8 cellular contexts compared by ENCODE assay signal in the genomic region with DNA sequence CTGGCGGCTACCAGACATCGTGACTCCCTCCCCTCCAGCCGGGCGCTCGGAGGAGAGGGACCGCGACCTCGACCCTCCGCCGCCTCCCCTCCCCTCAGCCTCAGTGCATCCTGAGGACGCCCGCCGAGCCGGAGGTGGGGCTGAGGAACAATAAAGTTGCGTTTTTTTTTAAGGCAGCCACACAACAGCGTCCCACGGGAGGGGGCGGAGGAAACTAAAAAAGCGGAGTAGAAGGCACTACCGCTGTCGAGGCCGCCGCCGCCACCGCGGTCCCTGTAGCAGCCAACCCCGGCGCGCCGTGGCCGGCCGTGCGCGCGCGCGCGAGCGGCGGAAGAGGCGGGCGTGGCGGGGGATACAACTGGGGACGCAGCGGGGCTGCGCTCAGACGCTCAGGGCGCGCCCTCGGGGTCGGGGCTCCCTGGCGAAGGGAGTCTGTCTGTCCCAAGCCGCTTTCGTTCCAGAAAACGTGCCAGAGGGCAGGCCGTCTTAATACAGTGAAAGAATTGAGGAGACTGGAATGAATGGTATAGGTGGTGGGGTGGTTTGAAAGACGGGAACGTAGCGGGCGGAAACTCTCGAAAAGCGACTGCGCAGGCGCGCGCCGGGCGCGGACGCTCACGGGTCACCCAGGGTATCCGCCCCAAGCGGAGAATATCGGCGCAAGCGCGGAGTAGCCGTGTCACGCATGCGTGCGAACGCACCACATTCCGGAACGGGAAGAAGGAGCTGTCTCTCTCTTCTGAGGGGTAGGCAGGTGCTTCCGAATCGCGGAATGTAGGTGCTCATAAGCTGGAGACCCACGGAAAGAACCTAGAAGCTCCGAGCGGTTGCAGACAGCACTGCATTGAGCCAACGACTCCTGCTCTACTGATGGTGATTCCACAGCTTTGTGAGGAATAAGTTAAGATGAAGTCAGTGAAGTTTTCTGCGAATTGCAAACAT.
A peak's percentile ranks its signal among the peaks of the same experiment; 100 is the strongest.
DNase-seq lines count a peak whose midpoint lies in the region; ATAC-seq and TF ChIP-seq lines count a peak whose summit lies in the region.

TSS of gene COP1 (minus strand) at position 326 of the 942 bp plus-strand sequence. CDS start at position 18, 308 bp downstream.

- DNase-seq in AG10803 (ENCODE audit: low read depth) (peak; percentile 91), NCI-H446 (lab: John Stamatoyannopoulos, UW) (peak; percentile 91 to 98), islet precursor cell (peak; percentile 98)
- DNase-seq in activated CD4-positive, CD25-positive, alpha-beta regulatory T cell treated with anti-CD3 and anti-CD28 coated beads, Interleukin-2, amount 50 U/mL, for 16 hours (ENCODE audit: low read depth, low spot score): peak; percentile 95
- peak; percentile 83 to 93 for DNase-seq in central memory CD8-positive, alpha-beta T cell (ENCODE audit: low spot score in 2 of 2)
- DNase-seq in stimulated activated CD4-positive, alpha-beta T cell treated with anti-CD3 and anti-CD28 coated beads, Interleukin-12 subunit alpha, Interleukin-12 subunit beta, amount 100 ng/mL, for 48 hours (ENCODE audit: low read depth in 2 of 3, low spot score in 1 of 3): peak; percentile 88 to 95 (median 93)

- no peaks in the 10 kb centered on the region for H3K27me3 Mint-ChIP-seq in central memory CD8-positive, alpha-beta T cell

- peak within 1 kb of the TSS; percentile 98 for H3K27ac Mint-ChIP-seq in central memory CD8-positive, alpha-beta T cell (ENCODE audit: low read depth)

- no peak for TF ChIP-seq CTCF in AG10803 (conservative IDR thresholded peaks at IDR 0.05; ENCODE audit: low read length)

- H3K36me3 Mint-ChIP-seq in central memory CD8-positive, alpha-beta T cell (ENCODE audit: insufficient read depth): peaks cover 18% of the 10 kb centered on the region

- no peaks in the 10 kb centered on the region for H3K9me3 Mint-ChIP-seq in central memory CD8-positive, alpha-beta T cell

- ATAC-seq in GM19025 (IDR thresholded peaks at IDR 0.05; ENCODE audit: low read depth, unreplicated experiment) (peak; percentile 78), HG03342 (IDR thresholded peaks at IDR 0.05; ENCODE audit: unreplicated experiment) (peak; percentile 79)
- peak; percentile 86 for ATAC-seq in central memory CD8-positive, alpha-beta T cell (replicated peaks; ENCODE audit: extremely low read depth, poor library complexity, severe bottlenecking)

- peaks cover 31% of the 10 kb centered on the region for H3K4me1 Mint-ChIP-seq in central memory CD8-positive, alpha-beta T cell

- H3K4me3 ChIP-seq in AG10803 (ENCODE audit: low read length): peak within 1 kb of the TSS; percentile 93

- peak within 1 kb of the TSS; percentile 88 for H3K4me3 Mint-ChIP-seq in central memory CD8-positive, alpha-beta T cell

Comparison
In these comparisons a context has a peak if more than half of its experiments do, and no peak if none do; other contexts are left out.
1. Peak in every context shown above with its lines: DNase-seq, ATAC-seq and H3K4me3 ChIP-seq.